ENCODE assay signal across 16 cellular contexts in genomic region chr7:26992670-26993069, GRCh38.
DNase-seq lines count a peak whose midpoint lies in the region; ATAC-seq and TF ChIP-seq lines count a peak whose summit lies in the region.
"Had no signal": no experiment of that assay in that cellular context is flagged by ENCODE, and none has a peak within 500 bp of the region (broad histone marks: within the 10 kb centered on the region; RNA-seq: fewer than 3 reads in every experiment).

No MANE protein-coding gene starts in this region.

- no peak overlapping the region for H3K4me3 ChIP-seq in breast epithelium
- H3K4me3 ChIP-seq in esophagus squamous epithelium: no peak overlapping the region
- H3K4me3 ChIP-seq: HAP-1 had no signal

- intact Hi-C loops in breast epithelium (cut with DNase I; ENCODE audit: low total_unique reads) (no loop called here), MCF 10A (cut with micrococcal nuclease) (no loop called here), esophagus squamous epithelium (cut with DNase I) (no loop called here), posterior cingulate gyrus (cut with DNase I) (no loop called here)

- H3K4me3 Mint-ChIP-seq in MCF 10A (ENCODE audit: unreplicated experiment) (no peak overlapping the region), nephron progenitor cell (no peak overlapping the region)
- H3K4me3 Mint-ChIP-seq: CD14-positive monocyte; CD8-positive, alpha-beta T cell had no signal

- H3K36me3 Mint-ChIP-seq in MCF 10A (ENCODE audit: insufficient read depth, unreplicated experiment) (no peaks in the 10 kb centered on the region), nephron progenitor cell (ENCODE audit: low read depth) (peaks cover 6% of the 10 kb centered on the region)
- H3K36me3 Mint-ChIP-seq: CD14-positive monocyte; CD8-positive, alpha-beta T cell had no signal

- H3K36me3 ChIP-seq in breast epithelium (no peaks in the 10 kb centered on the region), esophagus squamous epithelium (no peaks in the 10 kb centered on the region)
- H3K36me3 ChIP-seq: HAP-1 had no signal

- WGBS in esophagus squamous epithelium, 2 donors: 38 to 55% methylated on average over 6 to 7 of the region's 7 CpGs

- CTCF ChIA-PET in MCF 10A (lab: Yijun Ruan, JAX): no interaction called here

- H3K9me3 Mint-ChIP-seq in MCF 10A (ENCODE audit: unreplicated experiment) (no peaks in the 10 kb centered on the region), nephron progenitor cell (peaks cover 16% of the 10 kb centered on the region)
- H3K9me3 Mint-ChIP-seq: CD8-positive, alpha-beta T cell had no signal

- no peaks in the 10 kb centered on the region for H3K27me3 ChIP-seq in breast epithelium
- no peaks in the 10 kb centered on the region for H3K27me3 ChIP-seq in esophagus squamous epithelium

- H3K4me1 Mint-ChIP-seq in MCF 10A (ENCODE audit: insufficient read depth, unreplicated experiment): peaks cover 31% of the 10 kb centered on the region
- peaks cover 67% of the 10 kb centered on the region for H3K4me1 Mint-ChIP-seq in nephron progenitor cell
- H3K4me1 Mint-ChIP-seq: CD14-positive monocyte had no signal

- POLR2A ChIA-PET in MCF 10A (lab: Yijun Ruan, JAX): interaction anchor here (1.0 to 1.4 kb wide), 2 partner anchors 39 to 102 kb away, joined by 4 read pairs; no protein-coding TSS in a partner anchor

- H3K27ac Mint-ChIP-seq in MCF 10A (ENCODE audit: low read depth, unreplicated experiment) (no peak overlapping the region), nephron progenitor cell (peak overlapping the region; percentile 57)
- H3K27ac Mint-ChIP-seq: CD14-positive monocyte; CD8-positive, alpha-beta T cell had no signal

- BruUV-seq in MCF 10A (replicated peaks; lab: Mats Ljungman, UMichigan): no TSS peak

- TF ChIP-seq CTCF in breast epithelium (IDR thresholded peaks at IDR 0.05) (no peak), MCF 10A (IDR thresholded peaks at IDR 0.05; ENCODE audit: unreplicated experiment) (no peak), esophagus squamous epithelium (IDR thresholded peaks at IDR 0.05) (no peak), nephron progenitor cell (IDR thresholded peaks at IDR 0.05) (no peak)

- H3K27me3 Mint-ChIP-seq in MCF 10A (ENCODE audit: insufficient read depth, unreplicated experiment) (no peaks in the 10 kb centered on the region), nephron progenitor cell (ENCODE audit: low read depth, poor library complexity) (no peaks in the 10 kb centered on the region)

- no peaks in the 10 kb centered on the region for H3K4me1 ChIP-seq in breast epithelium
- H3K4me1 ChIP-seq in esophagus squamous epithelium: peaks cover 0 to 33% (median 9%) of the 10 kb centered on the region in 3 donors

- no peak for DNase-seq in breast epithelium (ENCODE audit: low spot score in 2 of 2)
- no peak for DNase-seq in MCF 10A (ENCODE audit: unreplicated experiment)
- no peak for DNase-seq in esophagus squamous epithelium (lab: John Stamatoyannopoulos, UW)
- DNase-seq in nephron progenitor cell: no peak
- DNase-seq in inferior parietal cortex (ENCODE audit: extremely low spot score): no peak
- DNase-seq in retina: no peak
- DNase-seq in posterior cingulate gyrus: no peak
- DNase-seq: CD8-positive, alpha-beta T cell; COR-L47; DMS153; DMS79 treated with DMSO at 0.1 percent for 48 hours; EL had no signal

- H3K27ac ChIP-seq in breast epithelium (peak overlapping the region; percentile 56 to 65), esophagus squamous epithelium (peak overlapping the region; percentile 57 to 79 (median 74))
- H3K27ac ChIP-seq: 22Rv1 had no signal

- H3K9me3 ChIP-seq in breast epithelium (peaks cover 0 to under 1% of the 10 kb centered on the region in 2 donors), esophagus squamous epithelium (peaks cover 0 to 3% (median 0%) of the 10 kb centered on the region in 3 donors)

- no peak for ATAC-seq in GM18498 (IDR thresholded peaks at IDR 0.05; ENCODE audit: unreplicated experiment)
- ATAC-seq: CD8-positive, alpha-beta T cell had no signal

- TF ChIP-seq POLR2A in breast epithelium (IDR thresholded peaks at IDR 0.05): no peak
- no peak for TF ChIP-seq POLR2A in esophagus squamous epithelium (IDR thresholded peaks at IDR 0.05)
